8 cellular contexts compared by ENCODE assay signal in the genomic region with DNA sequence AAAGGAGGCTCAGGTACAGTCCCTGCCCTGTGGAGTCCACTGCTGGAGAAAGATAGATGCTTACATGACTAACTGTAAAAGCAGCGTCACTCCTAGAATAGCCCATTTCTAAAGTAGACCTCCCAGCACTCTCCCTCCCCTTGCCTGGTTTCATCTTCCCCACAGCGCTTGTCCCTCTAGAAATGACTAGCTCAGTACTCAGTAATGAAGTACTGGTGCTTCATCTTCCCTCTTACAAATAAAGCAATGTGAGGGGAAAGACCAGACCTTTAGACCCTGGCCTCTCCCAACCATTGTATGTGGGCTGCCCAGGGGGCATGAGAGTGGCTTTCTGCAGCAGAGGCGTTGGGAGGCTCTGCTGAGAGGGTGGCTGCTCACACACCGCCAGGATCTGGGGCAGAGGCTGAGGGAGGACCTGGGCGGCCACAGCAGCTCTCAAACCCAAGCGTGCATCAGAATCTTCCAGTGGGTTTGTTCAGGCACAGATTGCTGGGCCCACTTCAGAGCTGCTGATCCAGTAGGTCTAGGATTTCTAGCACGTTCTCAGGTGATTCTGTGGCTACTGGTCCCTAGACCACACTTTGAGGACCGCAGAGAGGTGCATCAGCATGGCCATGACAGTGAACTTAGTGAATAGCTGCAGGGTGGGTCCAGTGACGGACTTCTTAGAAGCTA.
A peak's percentile ranks its signal among the peaks of the same experiment; 100 is the strongest.
DNase-seq lines count a peak whose midpoint lies in the region; ATAC-seq, FAIRE-seq and TF ChIP-seq lines count a peak whose summit lies in the region.

No MANE protein-coding gene starts in this region.

- H3K4me1 ChIP-seq in sigmoid colon = peaks cover 0 to 74% (median 70%) of the 10 kb centered on the region in 4 donors

- H3K27ac ChIP-seq in RWPE1 (peak overlapping the region; percentile 49), sigmoid colon (peak overlapping the region in 3 of 4 donors; percentile 81 to 86 (median 82))

- no peaks in the 10 kb centered on the region for H3K27me3 ChIP-seq in sigmoid colon

- FAIRE-seq in RCC 7860 (lab: Jason Lieb, UNC) = no peak

- CTCF ChIA-PET in RWPE1 (lab: Yijun Ruan, JAX) = no interaction called here

- no peak for TF ChIP-seq EP300 in sigmoid colon (IDR thresholded peaks at IDR 0.05)

- intact Hi-C loops in sigmoid colon (cut with DNase I) = loop anchor here (2.0 kb wide), 1 partner anchor 151 kb away; no protein-coding TSS in a partner anchor

- no peak for DNase-seq in RWPE1 (ENCODE audit: low spot score)
- peak; percentile 58 for DNase-seq in sigmoid colon
- no peak for DNase-seq in LoVo (ENCODE audit: low spot score)
- no peak for DNase-seq in RCC 7860 (ENCODE audit: low spot score)
- no peak for DNase-seq in NCI-H82 (lab: John Stamatoyannopoulos, UW)
- no peak for DNase-seq in amniotic stem cell (lab: John Stamatoyannopoulos, UW)

- ATAC-seq in GM18870 (IDR thresholded peaks at IDR 0.05; ENCODE audit: unreplicated experiment) = peak; percentile 86
- peak; percentile 78 for ATAC-seq in HG02610 (IDR thresholded peaks at IDR 0.05; ENCODE audit: unreplicated experiment)

- WGBS in sigmoid colon, 2 donors = 89 to 92% methylated on average over 9 of the region's 9 CpGs

- no peaks in the 10 kb centered on the region for H3K36me3 ChIP-seq in sigmoid colon

- TF ChIP-seq CTCF in RWPE1 (conservative IDR thresholded peaks at IDR 0.05; ENCODE audit: low read depth) (no peak), sigmoid colon (IDR thresholded peaks at IDR 0.05) (no peak)

- TF ChIP-seq POLR2A in sigmoid colon (IDR thresholded peaks at IDR 0.05) = no peak

- no peaks in the 10 kb centered on the region for H3K9me3 ChIP-seq in sigmoid colon

- POLR2A ChIA-PET in RWPE1 (lab: Yijun Ruan, JAX; ENCODE audit: low non-redundant PET) = no interaction called here

- H3K4me3 ChIP-seq in sigmoid colon = no peak overlapping the region
